ENCODE assay signal across 20 cellular contexts in the genomic region with DNA sequence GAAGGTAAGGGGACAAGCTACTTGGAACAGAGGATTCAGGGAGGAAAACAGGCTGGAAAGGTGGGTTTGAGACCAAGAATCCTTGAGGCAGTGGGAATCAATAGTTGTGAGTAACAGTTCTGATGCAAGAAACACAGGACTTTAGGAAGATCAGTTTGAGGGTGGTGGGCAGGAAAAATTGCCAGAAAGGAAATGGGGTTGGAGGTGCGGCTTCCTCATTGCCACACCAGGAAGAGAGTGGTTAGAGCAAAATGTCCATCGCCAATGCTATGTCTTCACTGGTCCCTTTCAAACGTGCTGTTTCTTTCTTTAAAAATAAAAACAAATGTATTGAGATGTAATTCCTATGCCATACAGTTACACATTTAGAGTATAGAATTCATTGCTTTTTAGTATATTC. TPM values are rescaled to one million over a fixed set of nuclear protein-coding genes. Genes with fewer than 3 reads are reported as not detected.
DNase-seq lines count a peak whose midpoint lies in the region; ATAC-seq and TF ChIP-seq lines count a peak whose summit lies in the region.
"Had no signal": no experiment of that assay in that cellular context is flagged by ENCODE, and none has a peak within 500 bp of the region (broad histone marks: within the 10 kb centered on the region; RNA-seq: fewer than 3 reads in every experiment).

No MANE protein-coding gene starts in this region.

- no peak overlapping the region for H2AFZ ChIP-seq in mesenchymal stem cell (ENCODE audit: low read depth, low read length)
- H2AFZ ChIP-seq: neural progenitor cell had no signal

- no peak overlapping the region for H3K14ac ChIP-seq in mesenchymal stem cell (ENCODE audit: low read length in 2 of 2)

- no peak for TF ChIP-seq POLR2A in prostate gland (IDR thresholded peaks at IDR 0.05)

- TF ChIP-seq CTCF in left ventricle myocardium inferior (IDR thresholded peaks at IDR 0.05; ENCODE audit: borderline replicate concordance), result no peak
- TF ChIP-seq CTCF in prostate gland (IDR thresholded peaks at IDR 0.05), result no peak
- no peak for TF ChIP-seq CTCF in foreskin fibroblast (IDR thresholded peaks at IDR 0.05; ENCODE audit: low read depth, low read length)

- H3K36me3 ChIP-seq in left ventricle myocardium inferior (no peaks in the 10 kb centered on the region), prostate gland (no peaks in the 10 kb centered on the region), mesenchymal stem cell (ENCODE audit: control insufficient read depth in 1 of 2, insufficient read depth in 2 of 2, low read depth in 1 of 2, low read length in 2 of 2) (no peaks in the 10 kb centered on the region)
- H3K36me3 ChIP-seq: neural progenitor cell, WERI-Rb-1 had no signal

- H3K27ac ChIP-seq in left ventricle myocardium inferior (replicated peaks), result no peak overlapping the region
- H3K27ac ChIP-seq in prostate gland, result no peak overlapping the region
- H3K27ac ChIP-seq in mesenchymal stem cell (ENCODE audit: low read length, poor library complexity, severe bottlenecking), result no peak overlapping the region
- H3K27ac ChIP-seq: neural progenitor cell, WERI-Rb-1 had no signal

- ATAC-seq in Right ventricle myocardium superior (ENCODE audit: poor library complexity), result peak; percentile 43
- ATAC-seq in GM21825 (IDR thresholded peaks at IDR 0.05; ENCODE audit: unreplicated experiment), result no peak
- ATAC-seq: activated CD8-positive, alpha-beta memory T cell treated with anti-CD3 and anti-CD28 coated beads, Interleukin-2, amount 10 ng/mL, durations not matched to agents 7 days and 5 days; activated T-cell treated with anti-CD3 and anti-CD28 coated beads, Interleukin-2, amount 50 U/mL, for 72 hours had no signal

- no peak overlapping the region for H2BK5ac ChIP-seq in mesenchymal stem cell (ENCODE audit: low read depth, low read length, poor library complexity, severe bottlenecking)

- H3K27me3 ChIP-seq in left ventricle myocardium inferior (ENCODE audit: low read depth) (no peaks in the 10 kb centered on the region), prostate gland (replicated peaks; ENCODE audit: insufficient read depth) (no peaks in the 10 kb centered on the region), mesenchymal stem cell (ENCODE audit: control insufficient read depth in 1 of 2, insufficient read depth in 1 of 2, low read length in 2 of 2) (no peaks in the 10 kb centered on the region)
- H3K27me3 ChIP-seq: neural progenitor cell had no signal

- H3K4ac ChIP-seq in mesenchymal stem cell (ENCODE audit: low read depth in 1 of 2, low read length in 2 of 2), result no peak overlapping the region

- no peak overlapping the region for H3K4me2 ChIP-seq in mesenchymal stem cell (ENCODE audit: low read length, poor library complexity, severe bottlenecking)
- H3K4me2 ChIP-seq: neural progenitor cell had no signal

- intact Hi-C loops in Right ventricle myocardium superior (cut with DNase I) (no loop called here), left ventricle myocardium inferior (cut with micrococcal nuclease) (no loop called here), prostate gland (cut with DNase I) (no loop called here)

- H3K4me1 ChIP-seq in left ventricle myocardium inferior (peaks cover 4% of the 10 kb centered on the region), prostate gland (replicated peaks) (no peaks in the 10 kb centered on the region), mesenchymal stem cell (ENCODE audit: control insufficient read depth, insufficient read depth, low read depth, low read length) (peaks cover 1% of the 10 kb centered on the region)
- H3K4me1 ChIP-seq: neural progenitor cell had no signal

- H3K4me3 ChIP-seq in left ventricle myocardium inferior (no peak overlapping the region), prostate gland (no peak overlapping the region), mesenchymal stem cell (ENCODE audit: insufficient read depth in 1 of 2, low read depth in 1 of 2, low read length in 2 of 2) (no peak overlapping the region), foreskin fibroblast (ENCODE audit: low read depth in 1 of 2, low read length in 2 of 2) (no peak overlapping the region)
- H3K4me3 ChIP-seq: neural progenitor cell had no signal

- H2BK15ac ChIP-seq in mesenchymal stem cell (ENCODE audit: low read depth, poor library complexity, severe bottlenecking), result no peak overlapping the region

- H3K79me1 ChIP-seq in mesenchymal stem cell (replicated peaks; ENCODE audit: low read length, poor library complexity, severe bottlenecking), result no peaks in the 10 kb centered on the region

- no peak for DNase-seq in Right ventricle myocardium superior
- DNase-seq in left ventricle myocardium inferior, result no peak
- DNase-seq in NOMO-1 treated with dmso at 0.1 percent for 144 hours (lab: John Stamatoyannopoulos, UW; ENCODE audit: unreplicated experiment), result peak; percentile 25
- peak; percentile 17 to 23 for DNase-seq in dermis microvascular lymphatic vessel endothelial cell (ENCODE audit: low read depth in 2 of 2)
- no peak for DNase-seq in prostate gland (ENCODE audit: low spot score)
- no peak for DNase-seq in mesenchymal stem cell
- no peak for DNase-seq in foreskin fibroblast
- DNase-seq: activated CD4-positive, alpha-beta T cell treated with anti-CD3 and anti-CD28 coated beads, Interleukin-2, amount 10 ng/mL, durations not matched to agents 7 days and 5 days; activated CD8-positive, alpha-beta memory T cell treated with anti-CD3 and anti-CD28 coated beads, Interleukin-2, amount 10 ng/mL, durations not matched to agents 7 days and 5 days; activated naive CD4-positive, alpha-beta T cell treated with anti-CD3 and anti-CD28 coated beads, Interleukin-2, amount 10 ng/mL, durations not matched to agents 7 days and 5 days; activated T-cell treated with anti-CD3 and anti-CD28 coated beads, Interleukin-2, amount 50 U/mL, for 72 hours; Caco-2; islet precursor cell; NCI-H2081; SHP77 treated with DMSO at 0.1 percent for 48 hours; T-helper 1 cell; trophoblast cell; WERI-Rb-1 had no signal

- no peak overlapping the region for H2BK12ac ChIP-seq in mesenchymal stem cell (ENCODE audit: low read length in 2 of 2)

- no peak overlapping the region for H3K9ac ChIP-seq in mesenchymal stem cell (ENCODE audit: low read length)
- H3K9ac ChIP-seq: neural progenitor cell had no signal

- no peak overlapping the region for H4K8ac ChIP-seq in mesenchymal stem cell (ENCODE audit: low read length)

- no peak overlapping the region for H2AK5ac ChIP-seq in mesenchymal stem cell (ENCODE audit: low read length, severe bottlenecking)

- no peak overlapping the region for H3K23ac ChIP-seq in mesenchymal stem cell (ENCODE audit: low read length in 2 of 2)

- H3K9me3 ChIP-seq in left ventricle myocardium inferior (replicated peaks) (no peaks in the 10 kb centered on the region), prostate gland (no peaks in the 10 kb centered on the region), mesenchymal stem cell (ENCODE audit: control insufficient read depth, low read length) (no peaks in the 10 kb centered on the region)
- H3K9me3 ChIP-seq: Caco-2 had no signal

- 76% methylated on average over 3 of the region's 3 CpGs for WGBS in prostate gland
- 92% methylated on average over 1 of the region's 3 CpGs for WGBS in mesenchymal stem cell

- no peak overlapping the region for H4K91ac ChIP-seq in mesenchymal stem cell (ENCODE audit: low read length)

- H3K18ac ChIP-seq in mesenchymal stem cell (ENCODE audit: low read depth in 1 of 2, low read length in 2 of 2), result no peak overlapping the region

- H2BK120ac ChIP-seq in mesenchymal stem cell (ENCODE audit: low read depth, low read length), result no peak overlapping the region

RNA-seq across cellular contexts. Expression of a gene that starts 57.1 kb away (rescaled TPM):
- total RNA-seq in Right ventricle myocardium superior (9.4 TPM), left ventricle myocardium inferior (8.4 TPM), dermis microvascular lymphatic vessel endothelial cell (29.4 and 37.0 TPM in 2 replicates), prostate gland (10 to 100 TPM in 1 of 2 donors, 1 to 10 TPM in 1; 1.2 to 11.4 TPM)
- polyA plus RNA-seq in mesenchymal stem cell (2013, experiment 1 of 2), result 9.1 TPM
- 8.2 TPM for polyA plus RNA-seq in mesenchymal stem cell (2013, experiment 2 of 2)

Comparison
In these comparisons a context has a peak if more than half of its experiments do, and no peak if none do; other contexts are left out.
1. DNase-seq: peak in NOMO-1 treated with dmso at 0.1 percent for 144 hours (single experiment) and dermis microvascular lymphatic vessel endothelial cell (2 of 2); none in Right ventricle myocardium superior (single experiment), left ventricle myocardium inferior (single experiment), prostate gland (single experiment), mesenchymal stem cell (single experiment) and foreskin fibroblast (0 of 2).